In the genomic region with DNA sequence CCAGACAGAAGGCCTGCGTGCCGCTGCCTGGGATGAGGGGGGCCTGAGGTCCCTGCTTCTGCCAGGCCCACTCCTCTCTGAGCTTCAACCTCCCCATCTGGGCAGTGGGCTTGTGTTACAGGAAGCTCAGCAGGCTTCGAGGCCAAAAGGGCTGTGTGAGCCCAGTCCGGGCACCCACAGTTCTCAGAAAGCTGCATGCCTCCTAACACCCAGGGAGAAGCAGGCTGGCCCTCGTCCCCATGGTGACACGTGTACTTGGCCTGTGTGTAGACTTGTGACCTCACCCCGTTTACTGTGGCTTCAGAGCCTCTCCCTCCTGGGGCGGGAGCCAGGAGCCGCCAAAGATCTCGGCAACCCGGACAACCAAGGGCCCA, we compare ENCODE assay signal across 8 cellular contexts. TPM values are rescaled to one million over a fixed set of nuclear protein-coding genes. Genes with fewer than 3 reads are reported as not detected.
DNase-seq lines count a peak whose midpoint lies in the region; ATAC-seq, FAIRE-seq and TF ChIP-seq lines count a peak whose summit lies in the region.

No MANE protein-coding gene starts in this region.

- H3K9me3 ChIP-seq in A549: peaks cover 8% of the 10 kb centered on the region; the same call in 2 of the 3 replicates

- no peak for TF ChIP-seq RAD21 in A549 (conservative IDR thresholded peaks at IDR 0.05 in 1 of 2, IDR thresholded peaks at IDR 0.05 in 1 of 2)
- no peak for TF ChIP-seq RAD21 in Ishikawa (IDR thresholded peaks at IDR 0.05; ENCODE audit: low read depth)

- TF ChIP-seq CTCF in A549 (IDR thresholded peaks at IDR 0.05) (no peak), bronchial epithelial cell (IDR thresholded peaks at IDR 0.05; ENCODE audit: insufficient read depth, low read length, severe bottlenecking) (no peak), brain microvascular endothelial cell (IDR thresholded peaks at IDR 0.05; ENCODE audit: low read depth, low read length, missing control alignments) (no peak)

- peak; percentile 6 to 10; a peak in 2 of 6 replicates for ATAC-seq in A549
- no peak for ATAC-seq in HG03097 (IDR thresholded peaks at IDR 0.05; ENCODE audit: low FRiP score, unreplicated experiment)
- ATAC-seq in GM21423 (IDR thresholded peaks at IDR 0.05; ENCODE audit: unreplicated experiment): no peak

- CTCF ChIA-PET in A549 (lab: Yijun Ruan, JAX): interaction anchor here (0.6 to 5.9 kb wide), 25 partner anchors 8 to 232 kb away, joined by 3 to 45 read pairs (median 4); no protein-coding TSS in a partner anchor

- in situ Hi-C loops in brain microvascular endothelial cell (cut with HindIII; ENCODE audit: low pct_ligation_motif_present, low sequenced_read_pairs): no loop called here

- peaks cover 14% of the 10 kb centered on the region for H3K27me3 ChIP-seq in bronchial epithelial cell (ENCODE audit: control insufficient read depth, insufficient read depth, low read length)
- H3K27me3 ChIP-seq in brain microvascular endothelial cell (replicated peaks): peaks cover 12% of the 10 kb centered on the region

- FAIRE-seq in A549 (lab: Jason Lieb, UNC) (no peak), bronchial epithelial cell (lab: Jason Lieb, UNC) (no peak)

- H3K27ac ChIP-seq in A549 (peak overlapping the region in 1 of 2 experiments; percentile 76; a peak in 3 of 6 replicates), brain microvascular endothelial cell (no peak overlapping the region)

- POLR2A ChIA-PET in A549 (lab: Yijun Ruan, JAX): no interaction called here

- H3K4me2 ChIP-seq in A549: no peak overlapping the region; the same call in 2 of the 3 replicates

- H3K4me3 ChIP-seq in A549 (no peak overlapping the region), bronchial epithelial cell (ENCODE audit: low read depth, low read length) (no peak overlapping the region), brain microvascular endothelial cell (ENCODE audit: low read depth, low read length) (no peak overlapping the region)

- no peak for TF ChIP-seq POLR2A in A549 (IDR thresholded peaks at IDR 0.05; ENCODE audit: low read length)

- H3K4me1 ChIP-seq in A549: peaks cover 10% of the 10 kb centered on the region; the same call in 1 of the 3 replicates

- peak in 1 of 2 experiments; percentile 43 for DNase-seq in A549 (ENCODE audit: low read depth in 1 of 2, low spot score in 1 of 2)
- DNase-seq in bronchial epithelial cell (ENCODE audit: low read depth): peak; percentile 7
- peak; percentile 36 for DNase-seq in midbrain (lab: John Stamatoyannopoulos, UW)
- DNase-seq in brain microvascular endothelial cell: no peak
- no peak for DNase-seq in activated CD8-positive, alpha-beta memory T cell treated with anti-CD3 and anti-CD28 coated beads, Interleukin-2, amount 50 U/mL, for 48 hours

- H3K36me3 ChIP-seq in bronchial epithelial cell (ENCODE audit: control insufficient read depth, insufficient read depth, low read length) (no peaks in the 10 kb centered on the region), brain microvascular endothelial cell (replicated peaks) (no peaks in the 10 kb centered on the region)

- TF ChIP-seq EP300 in A549 (IDR thresholded peaks at IDR 0.05): no peak
- TF ChIP-seq EP300 in Ishikawa (IDR thresholded peaks at IDR 0.05; ENCODE audit: borderline replicate concordance): no peak

- 73% methylated on average over 8 of the region's 11 CpGs for WGBS in A549 (ENCODE audit: missing lambda C conversion rate)

TF ChIP-seq in A549, 52 proteins besides CTCF, POLR2A, EP300 and RAD21:
- TF ChIP-seq, protein P1, sequence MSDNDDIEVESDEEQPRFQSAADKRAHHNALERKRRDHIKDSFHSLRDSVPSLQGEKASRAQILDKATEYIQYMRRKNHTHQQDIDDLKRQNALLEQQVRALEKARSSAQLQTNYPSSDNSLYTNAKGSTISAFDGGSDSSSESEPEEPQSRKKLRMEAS (IDR thresholded peaks at IDR 0.05): peak; percentile 28; the same call in 1 of the 2 replicates
- TF ChIP-seq HOXB13 (CRISPR knock-in tag; IDR thresholded peaks at IDR 0.05; ENCODE audit: low read depth) (no peak), RCOR1 (IDR thresholded peaks at IDR 0.05; ENCODE audit: low read depth, low read length) (no peak)

TF ChIP-seq in Ishikawa, 13 proteins besides CTCF, POLR2A, EP300 and RAD21:
- TF ChIP-seq FOXM1 (IDR thresholded peaks at IDR 0.05; ENCODE audit: borderline replicate concordance, low read depth): no peak
- TF ChIP-seq, protein P1 (IDR thresholded peaks at IDR 0.05): peak; percentile 97

RNA-seq across cellular contexts. Expression of a gene that starts 2.2 kb away (rescaled TPM):
- polyA plus RNA-seq in A549 (2011; rRNA removed) (not detected in 2 replicates), A549 (2017; fragmentation: RNase III; extraction: RNeasy Plus Mini Kit Qiagen cat#74134 plus additional on column Dnase treatment) (not detected in 3 replicates)
- polyA plus RNA-seq in A549 (2012; cell fraction: cytosol; rRNA removed): not detected in 2 replicates
- polyA plus RNA-seq in A549 (2012; cell fraction: nucleus; rRNA removed): not detected in 2 replicates
- polyA minus RNA-seq in A549 (2011; rRNA and poly(A)+ RNA removed): not detected in 2 replicates
- not detected in 2 replicates for total RNA-seq in bronchial epithelial cell

RNA-seq across cellular contexts. Expression of a gene that starts 41.2 kb away (rescaled TPM):
- 2.3 and 2.9 TPM in 2 replicates for polyA plus RNA-seq in A549 (2011; rRNA removed)
- polyA plus RNA-seq in A549 (2012; cell fraction: cytosol; rRNA removed): 4.7 and 6.4 TPM in 2 replicates
- 10.0 and 15.6 TPM in 2 replicates for polyA plus RNA-seq in A549 (2012; cell fraction: nucleus; rRNA removed)
- polyA plus RNA-seq in A549 (2017; fragmentation: RNase III; extraction: RNeasy Plus Mini Kit Qiagen cat#74134 plus additional on column Dnase treatment): 5.8 to 7.3 TPM (median 6.3 TPM) in 3 replicates
- polyA minus RNA-seq in A549 (2011; rRNA and poly(A)+ RNA removed): 2.7 and 3.0 TPM in 2 replicates
- total RNA-seq in bronchial epithelial cell: 4.5 and 6.8 TPM in 2 replicates

Comparison
In these comparisons a context has a peak if more than half of its experiments do, and no peak if none do; other contexts are left out.
1. ATAC-seq: peak in A549 (2 of 2); none in HG03097 (single experiment) and GM21423 (single experiment).
2. DNase-seq: peak in bronchial epithelial cell (single experiment) and midbrain (single experiment); none in brain microvascular endothelial cell (single experiment) and activated CD8-positive, alpha-beta memory T cell treated with anti-CD3 and anti-CD28 coated beads, Interleukin-2, amount 50 U/mL, for 48 hours (single experiment).